ENCODE assay signal across 6 cellular contexts in the genomic region with DNA sequence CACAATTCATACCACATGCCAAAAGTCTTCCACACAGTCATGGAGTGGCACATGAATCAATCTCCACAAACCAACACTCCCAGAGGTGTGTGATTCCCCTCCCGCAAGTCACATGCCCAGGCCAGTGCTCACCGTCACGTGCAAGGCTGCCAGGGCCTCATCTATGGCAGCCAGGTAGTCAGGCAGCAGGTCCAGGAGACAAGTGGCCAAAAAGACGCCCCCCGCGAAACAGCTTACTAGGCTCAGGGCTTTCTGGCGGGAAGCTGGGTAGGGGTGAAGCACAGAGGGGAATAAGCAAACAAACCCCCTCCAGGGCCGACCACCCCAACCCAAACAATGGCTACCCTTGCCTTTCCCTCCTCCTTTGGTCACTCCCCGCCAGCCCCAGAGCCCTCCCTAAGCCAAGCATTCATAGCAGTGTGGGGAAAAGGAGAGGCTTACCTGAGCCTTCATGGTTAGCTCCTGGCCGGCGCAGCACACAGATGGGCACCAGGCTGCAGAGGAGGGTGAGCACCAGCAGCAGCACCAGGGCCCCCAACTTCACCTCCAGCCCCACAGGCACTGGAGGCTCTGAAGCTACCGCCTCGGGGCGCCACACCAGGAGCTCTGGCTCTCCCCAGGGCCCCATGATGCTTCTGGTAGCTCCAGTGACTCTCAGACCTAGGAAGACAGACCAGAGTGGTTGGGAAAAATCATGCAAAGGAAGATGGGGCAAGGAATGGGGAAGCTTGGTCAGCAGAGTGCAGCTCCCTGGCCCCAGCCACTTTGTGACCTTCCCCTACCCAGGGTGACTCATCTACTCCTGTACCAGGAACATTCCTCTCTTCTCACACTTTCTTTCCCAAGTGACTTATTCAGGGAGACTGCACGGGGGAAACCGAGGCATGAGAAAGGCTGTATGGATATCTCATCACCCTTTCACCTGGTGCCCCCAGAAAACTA. TPM values are rescaled to one million over a fixed set of nuclear protein-coding genes. Genes with fewer than 3 reads are reported as not detected.
DNase-seq lines count a peak whose midpoint lies in the region; ATAC-seq and TF ChIP-seq lines count a peak whose summit lies in the region.

No MANE protein-coding gene starts in this region.

- TF ChIP-seq CTCF in psoas muscle (IDR thresholded peaks at IDR 0.05) = no peak

- H3K9me3 ChIP-seq in duodenal mucosa (ENCODE audit: control insufficient read depth in 1 of 2, low read length in 2 of 2) (no peaks in the 10 kb centered on the region), psoas muscle (no peaks in the 10 kb centered on the region)

- peaks cover 21% of the 10 kb centered on the region for H3K36me3 Mint-ChIP-seq in stimulated activated naive CD8-positive, alpha-beta T cell treated with anti-CD3 and anti-CD28 coated beads, Interleukin-15, Interleukin-2, amounts not matched to agents 100 ng/mL and 50 ng/mL, for 24 hours (ENCODE audit: low read depth)

- H3K27me3 Mint-ChIP-seq in stimulated activated naive CD8-positive, alpha-beta T cell treated with anti-CD3 and anti-CD28 coated beads, Interleukin-15, Interleukin-2, amounts not matched to agents 100 ng/mL and 50 ng/mL, for 24 hours = no peaks in the 10 kb centered on the region

- peak overlapping the region; percentile 94 to 99 for H3K9ac ChIP-seq in duodenal mucosa (ENCODE audit: low read depth in 1 of 2, low read length in 2 of 2)

- ATAC-seq in stimulated activated naive CD8-positive, alpha-beta T cell treated with anti-CD3 and anti-CD28 coated beads, Interleukin-15, Interleukin-2, amounts not matched to agents 100 U/mL and 50 U/mL, for 24 hours = no peak
- peak; percentile 15 to 51 (median 40) for ATAC-seq in psoas muscle

- H3K4me1 ChIP-seq in duodenal mucosa (ENCODE audit: control insufficient read depth in 1 of 2, insufficient read depth in 2 of 2, low read length in 2 of 2) (peaks cover 46 to 50% of the 10 kb centered on the region in 2 donors), psoas muscle (peaks cover 49% of the 10 kb centered on the region)

- intact Hi-C loops in psoas muscle (cut with DNase I) = no loop called here

- H3K4me3 Mint-ChIP-seq in stimulated activated naive CD8-positive, alpha-beta T cell treated with anti-CD3 and anti-CD28 coated beads, Interleukin-15, Interleukin-2, amounts not matched to agents 100 ng/mL and 50 ng/mL, for 24 hours = peak overlapping the region; percentile 91

- peak overlapping the region; percentile 93 for H3K27ac Mint-ChIP-seq in stimulated activated naive CD8-positive, alpha-beta T cell treated with anti-CD3 and anti-CD28 coated beads, Interleukin-15, Interleukin-2, amounts not matched to agents 100 ng/mL and 50 ng/mL, for 24 hours

- no peak for DNase-seq in stimulated activated naive CD8-positive, alpha-beta T cell treated with anti-CD3 and anti-CD28 coated beads, Interleukin-15, Interleukin-2, amounts not matched to agents 100 U/mL and 50 U/mL, for 24 hours
- DNase-seq in psoas muscle (peak; percentile 60 to 78), NCI-H2107 treated with DMSO at 0.1 percent for 48 hours (lab: John Stamatoyannopoulos, UW; ENCODE audit: unreplicated experiment) (no peak), NCI-H524 (lab: John Stamatoyannopoulos, UW) (no peak)

- H3K27ac ChIP-seq in duodenal mucosa (ENCODE audit: low read depth, low read length) (peak overlapping the region; percentile 83), psoas muscle (peak overlapping the region; percentile 90)

- H3K4me1 Mint-ChIP-seq in stimulated activated naive CD8-positive, alpha-beta T cell treated with anti-CD3 and anti-CD28 coated beads, Interleukin-15, Interleukin-2, amounts not matched to agents 100 ng/mL and 50 ng/mL, for 24 hours (ENCODE audit: low read depth) = peaks cover 73% of the 10 kb centered on the region

- no peaks in the 10 kb centered on the region for H3K27me3 ChIP-seq in duodenal mucosa (ENCODE audit: control insufficient read depth in 1 of 2, insufficient read depth in 2 of 2, low read length in 2 of 2)
- no peaks in the 10 kb centered on the region for H3K27me3 ChIP-seq in psoas muscle (ENCODE audit: insufficient read depth in 3 of 3, low read length in 2 of 3)

- WGBS in psoas muscle, 3 donors = 40 to 42% (median 41%) methylated on average over 14 to 16 of the region's 16 CpGs

- peaks cover 0 to 11% of the 10 kb centered on the region in 2 donors for H3K36me3 ChIP-seq in duodenal mucosa (ENCODE audit: control insufficient read depth in 1 of 2, insufficient read depth in 2 of 2, low read length in 2 of 2)
- H3K36me3 ChIP-seq in psoas muscle (ENCODE audit: insufficient read depth in 1 of 2, low read depth in 1 of 2) = peaks cover 4 to 22% of the 10 kb centered on the region in 2 donors

- peak overlapping the region; percentile 77 to 95 for H3K4me3 ChIP-seq in duodenal mucosa (ENCODE audit: low read depth in 1 of 2, low read length in 2 of 2)
- H3K4me3 ChIP-seq in psoas muscle = peak overlapping the region; percentile 75

- H3K9me3 Mint-ChIP-seq in stimulated activated naive CD8-positive, alpha-beta T cell treated with anti-CD3 and anti-CD28 coated beads, Interleukin-15, Interleukin-2, amounts not matched to agents 100 ng/mL and 50 ng/mL, for 24 hours = no peaks in the 10 kb centered on the region

RNA-seq across cellular contexts. Expression of a gene that starts 1.0 kb away (rescaled TPM):
- total RNA-seq in psoas muscle = 10 to 100 TPM; 21.9 to 58.2 (median 38.0) TPM
- polyA plus RNA-seq in psoas muscle = 10 to 100 TPM; 46.7 to 85.3 (median 65.9) TPM

RNA-seq across cellular contexts. Expression of a gene that starts 3.9 kb away (rescaled TPM):
- total RNA-seq in psoas muscle = 10 to 100 TPM; 17.0 to 39.0 (median 27.6) TPM
- 10 to 100 TPM; 31.3 to 54.6 (median 31.3) TPM for polyA plus RNA-seq in psoas muscle

RNA-seq across cellular contexts. Expression of a gene that starts 5.3 kb away (rescaled TPM):
- 1 to 10 TPM; 3.7 to 5.6 (median 5.0) TPM for total RNA-seq in psoas muscle
- polyA plus RNA-seq in psoas muscle = 10 to 100 TPM in 1 of 3 donors, 1 to 10 TPM in 2; 4.3 to 12.6 (median 6.3) TPM

RNA-seq across cellular contexts. Expression of a gene that starts 15.1 kb away (rescaled TPM):
- total RNA-seq in psoas muscle = 100 to 1,000 TPM in 2 of 4 donors, 10 to 100 TPM in 2; 87.6 to 118 (median 95.0) TPM
- 100 to 1,000 TPM; 147 to 266 (median 172) TPM for polyA plus RNA-seq in psoas muscle

RNA-seq across cellular contexts. Expression of a gene that starts 15.8 kb away (rescaled TPM):
- total RNA-seq in psoas muscle = 10 to 100 TPM; 47.1 to 75.4 (median 50.3) TPM
- 10 to 100 TPM; 23.1 to 40.4 (median 23.5) TPM for polyA plus RNA-seq in psoas muscle

Comparison
In these comparisons a context has a peak if more than half of its experiments do, and no peak if none do; other contexts are left out.
1. DNase-seq: peak in psoas muscle (2 of 2); none in stimulated activated naive CD8-positive, alpha-beta T cell treated with anti-CD3 and anti-CD28 coated beads, Interleukin-15, Interleukin-2, amounts not matched to agents 100 U/mL and 50 U/mL, for 24 hours (single experiment), NCI-H2107 treated with DMSO at 0.1 percent for 48 hours (single experiment) and NCI-H524 (0 of 2).